In the genomic region with DNA sequence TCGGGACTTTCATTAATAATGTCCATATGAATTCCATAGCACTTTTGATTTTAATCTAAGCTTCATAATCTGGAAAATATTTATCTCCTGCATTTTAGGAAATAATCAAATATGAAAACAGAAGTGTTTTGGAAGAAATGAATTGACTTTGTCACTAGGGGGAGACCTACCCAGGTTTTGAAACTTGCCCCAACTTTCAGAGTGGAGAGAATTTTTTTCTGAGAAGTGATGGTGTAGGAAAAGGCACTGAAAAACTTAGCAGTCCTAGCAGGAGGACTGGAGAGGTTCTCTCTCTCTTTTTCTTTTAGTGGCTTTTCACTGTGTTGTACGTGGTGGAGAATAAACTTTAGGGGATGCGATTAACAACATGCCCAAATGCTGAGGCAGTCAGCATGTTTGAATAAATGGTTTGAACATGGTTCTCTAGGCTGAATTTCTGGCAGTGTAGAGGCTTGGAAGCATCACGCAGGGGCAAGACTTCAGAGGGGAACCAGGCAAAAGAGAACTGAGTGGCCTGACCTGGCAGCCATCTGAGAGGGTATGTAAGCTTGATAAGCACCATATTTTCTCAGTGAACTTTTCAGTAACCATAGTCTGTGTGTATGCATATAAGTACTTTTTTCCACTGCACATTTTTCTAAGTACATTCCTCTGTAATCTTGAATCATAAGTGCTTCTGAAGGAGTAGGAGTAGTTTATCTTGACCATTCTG, we compare ENCODE assay signal across 8 cellular contexts.
DNase-seq lines count a peak whose midpoint lies in the region; ATAC-seq and TF ChIP-seq lines count a peak whose summit lies in the region.

No MANE protein-coding gene starts in this region.

- POLR2A ChIA-PET in activated CD8-positive, alpha-beta T cell treated with anti-CD3 and anti-CD28 coated beads, Interleukin-2, amount 10 ng/mL, durations not matched to agents 7 days and 5 days (lab: Charles Lee) = interaction anchor here (1.5 kb wide), 1 partner anchor 68 kb away, joined by 4 read pairs; the partner anchor contains the start of gene NEK7

- H3K27me3 Mint-ChIP-seq in activated CD8-positive, alpha-beta T cell treated with anti-CD3 and anti-CD28 coated beads, Interleukin-2, amount 10 ng/mL, durations not matched to agents 7 days and 5 days (ENCODE audit: low read depth) = no peaks in the 10 kb centered on the region
- peaks cover 0 to 4% of the 10 kb centered on the region in 2 donors for H3K27me3 Mint-ChIP-seq in stimulated activated naive B cell treated with anti-CD40 and anti-IgM and Interleukin-4, amounts not matched to agents 10 μg/mL and 1 μg/mL and 100 μg/mL, for 72 hours

- H3K4me3 Mint-ChIP-seq in activated CD8-positive, alpha-beta T cell treated with anti-CD3 and anti-CD28 coated beads, Interleukin-2, amount 10 ng/mL, durations not matched to agents 7 days and 5 days = no peak overlapping the region
- H3K4me3 Mint-ChIP-seq in stimulated activated naive B cell treated with anti-CD40 and anti-IgM and Interleukin-4, amounts not matched to agents 10 μg/mL and 1 μg/mL and 100 μg/mL, for 72 hours = no peak overlapping the region

- H3K4me3 ChIP-seq in GM12864 (ENCODE audit: low read depth, low read length) (no peak overlapping the region), right atrium auricular region (no peak overlapping the region)

- no peaks in the 10 kb centered on the region for H3K36me3 Mint-ChIP-seq in activated CD8-positive, alpha-beta T cell treated with anti-CD3 and anti-CD28 coated beads, Interleukin-2, amount 10 ng/mL, durations not matched to agents 7 days and 5 days (ENCODE audit: low read depth)
- H3K36me3 Mint-ChIP-seq in stimulated activated naive B cell treated with anti-CD40 and anti-IgM and Interleukin-4, amounts not matched to agents 10 μg/mL and 1 μg/mL and 100 μg/mL, for 72 hours = no peaks in the 10 kb centered on the region

- TF ChIP-seq CTCF in GM12864 (IDR thresholded peaks at IDR 0.05; ENCODE audit: low read depth, low read length, missing control alignments) (peak; percentile 53), right atrium auricular region (IDR thresholded peaks at IDR 0.05) (peak; percentile 24 to 75)

- H3K27ac ChIP-seq in right atrium auricular region = no peak overlapping the region

- H3K27me3 ChIP-seq in right atrium auricular region = no peaks in the 10 kb centered on the region

- in situ Hi-C loops in ACHN (cut with HindIII; ENCODE audit: low pct_ligation_motif_present, low pct_unique_long_range_greater_than_20kb, low sequenced_read_pairs) = no loop called here

- H3K9me3 ChIP-seq in right atrium auricular region = no peaks in the 10 kb centered on the region

- no peaks in the 10 kb centered on the region for H3K9me3 Mint-ChIP-seq in activated CD8-positive, alpha-beta T cell treated with anti-CD3 and anti-CD28 coated beads, Interleukin-2, amount 10 ng/mL, durations not matched to agents 7 days and 5 days (ENCODE audit: insufficient read depth)
- no peaks in the 10 kb centered on the region for H3K9me3 Mint-ChIP-seq in stimulated activated naive B cell treated with anti-CD40 and anti-IgM and Interleukin-4, amounts not matched to agents 10 μg/mL and 1 μg/mL and 100 μg/mL, for 72 hours

- ATAC-seq in activated CD8-positive, alpha-beta T cell treated with anti-CD3 and anti-CD28 coated beads, Interleukin-2, amount 10 ng/mL, durations not matched to agents 7 days and 5 days = peak; percentile 61
- peak; percentile 52 to 54 for ATAC-seq in stimulated activated naive B cell treated with anti-CD40 and anti-IgM and Interleukin-4, amounts not matched to agents 10 μg/mL and 1 μg/mL and 100 μg/mL, for 72 hours (replicated peaks)
- ATAC-seq in HG03025 (IDR thresholded peaks at IDR 0.05; ENCODE audit: low FRiP score, unreplicated experiment) = no peak
- ATAC-seq in HG02610 (IDR thresholded peaks at IDR 0.05; ENCODE audit: unreplicated experiment) = no peak

- peaks cover 0 to 3% of the 10 kb centered on the region in 2 donors for H3K4me1 ChIP-seq in right atrium auricular region

- no peaks in the 10 kb centered on the region for H3K36me3 ChIP-seq in right atrium auricular region

- H3K4me1 Mint-ChIP-seq in activated CD8-positive, alpha-beta T cell treated with anti-CD3 and anti-CD28 coated beads, Interleukin-2, amount 10 ng/mL, durations not matched to agents 7 days and 5 days (ENCODE audit: low read depth) = peaks cover 8% of the 10 kb centered on the region
- peaks cover 0 to 6% of the 10 kb centered on the region in 2 donors for H3K4me1 Mint-ChIP-seq in stimulated activated naive B cell treated with anti-CD40 and anti-IgM and Interleukin-4, amounts not matched to agents 10 μg/mL and 1 μg/mL and 100 μg/mL, for 72 hours

- DNase-seq in ACHN = peak; percentile 44
- peak; percentile 0 for DNase-seq in GM12864 (ENCODE audit: low read depth)
- peak; percentile 57 to 85 for DNase-seq in Kasumi-1 (lab: John Stamatoyannopoulos, UW)
- DNase-seq in activated CD8-positive, alpha-beta T cell treated with anti-CD3 and anti-CD28 coated beads, Interleukin-2, amount 10 ng/mL, durations not matched to agents 7 days and 5 days = peak; percentile 30
- no peak for DNase-seq in right atrium auricular region (ENCODE audit: low spot score)
- DNase-seq in stimulated activated naive B cell treated with anti-CD40 and anti-IgM and Interleukin-4, amounts not matched to agents 10 μg/mL and 1 μg/mL and 100 μg/mL, for 72 hours = no peak

- CTCF ChIA-PET in activated CD8-positive, alpha-beta T cell treated with anti-CD3 and anti-CD28 coated beads, Interleukin-2, amount 10 ng/mL, durations not matched to agents 7 days and 5 days (lab: Charles Lee) = interaction anchor here (0.7 to 4.0 kb wide), 18 partner anchors 15 to 398 kb away, joined by 3 to 43 read pairs (median 4); no protein-coding TSS in a partner anchor

- H3K27ac Mint-ChIP-seq in activated CD8-positive, alpha-beta T cell treated with anti-CD3 and anti-CD28 coated beads, Interleukin-2, amount 10 ng/mL, durations not matched to agents 7 days and 5 days = peak overlapping the region; percentile 39
- no peak overlapping the region for H3K27ac Mint-ChIP-seq in stimulated activated naive B cell treated with anti-CD40 and anti-IgM and Interleukin-4, amounts not matched to agents 10 μg/mL and 1 μg/mL and 100 μg/mL, for 72 hours

Comparison
In these comparisons a context has a peak if more than half of its experiments do, and no peak if none do; other contexts are left out.
1. DNase-seq: peak in ACHN (single experiment), GM12864 (single experiment), Kasumi-1 (2 of 2) and activated CD8-positive, alpha-beta T cell treated with anti-CD3 and anti-CD28 coated beads, Interleukin-2, amount 10 ng/mL, durations not matched to agents 7 days and 5 days (single experiment); none in right atrium auricular region (single experiment) and stimulated activated naive B cell treated with anti-CD40 and anti-IgM and Interleukin-4, amounts not matched to agents 10 μg/mL and 1 μg/mL and 100 μg/mL, for 72 hours (single experiment).
2. ATAC-seq: peak in activated CD8-positive, alpha-beta T cell treated with anti-CD3 and anti-CD28 coated beads, Interleukin-2, amount 10 ng/mL, durations not matched to agents 7 days and 5 days (single experiment) and stimulated activated naive B cell treated with anti-CD40 and anti-IgM and Interleukin-4, amounts not matched to agents 10 μg/mL and 1 μg/mL and 100 μg/mL, for 72 hours (2 of 2); none in HG03025 (single experiment) and HG02610 (single experiment).